ENCODE assay signal across 13 cellular contexts in the genomic region with DNA sequence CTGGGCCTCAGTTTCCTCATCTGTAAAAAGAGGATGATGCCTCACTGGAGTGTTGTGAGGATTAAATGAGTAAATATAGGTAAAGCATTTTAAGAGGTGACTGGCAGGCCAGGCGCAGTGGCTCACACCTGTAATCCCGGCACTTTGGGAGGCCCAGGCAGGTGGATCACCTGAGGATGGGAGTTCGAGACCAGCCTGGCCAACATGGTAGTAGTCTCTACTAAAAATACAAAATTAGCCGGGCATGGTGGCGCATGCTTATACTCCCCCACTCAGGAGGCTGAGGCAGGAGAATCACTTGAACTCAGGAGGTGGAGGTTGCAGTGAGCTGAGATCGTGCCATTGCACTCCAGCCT. TPM values are rescaled to one million over a fixed set of nuclear protein-coding genes. Genes with fewer than 3 reads are reported as not detected.
DNase-seq lines count a peak whose midpoint lies in the region; ATAC-seq and TF ChIP-seq lines count a peak whose summit lies in the region.
"Not testable (repeated sequence)": the region's sequence is repeated elsewhere in the genome, so short reads cannot be mapped to it uniquely, and the experiment has no call there.
"Had no signal": no experiment of that assay in that cellular context is flagged by ENCODE, and none has a peak within 500 bp of the region (broad histone marks: within the 10 kb centered on the region; RNA-seq: fewer than 3 reads in every experiment).

No MANE protein-coding gene starts in this region.

- not testable (repeated sequence) for H2AFZ ChIP-seq in Karpas-422 (ENCODE audit: low read length)

- H3K36me3 ChIP-seq in CD8-positive, alpha-beta T cell (ENCODE audit: insufficient read depth, low read length); Karpas-422 (ENCODE audit: insufficient read depth, low read length): not testable (repeated sequence)

- peak overlapping the region; percentile 80 for H3K4me2 ChIP-seq in Karpas-422 (ENCODE audit: low read depth, low read length, poor library complexity, severe bottlenecking)

- H3K79me2 ChIP-seq in Karpas-422 (ENCODE audit: low read length): not testable (repeated sequence)

- DNase-seq in CD8-positive, alpha-beta T cell; Karpas-422; RWPE1 (ENCODE audit: low spot score); activated CD4-positive, alpha-beta memory T cell treated with anti-CD3 and anti-CD28 coated beads, Interleukin-2, amount 10 ng/mL, durations not matched to agents 7 days and 5 days; dorsolateral prefrontal cortex; naive thymus-derived CD8-positive, alpha-beta T cell: not testable (repeated sequence)

- H4K20me1 ChIP-seq in Karpas-422 (ENCODE audit: insufficient read depth, low read depth, low read length): not testable (repeated sequence)

- H3K9me3 Mint-ChIP-seq in CD8-positive, alpha-beta T cell; activated CD4-positive, alpha-beta memory T cell treated with anti-CD3 and anti-CD28 coated beads, Interleukin-2, amount 10 ng/mL, durations not matched to agents 7 days and 5 days; activated naive CD8-positive, alpha-beta T cell (ENCODE audit: low read depth); naive thymus-derived CD8-positive, alpha-beta T cell; stimulated activated naive CD8-positive, alpha-beta T cell treated with anti-CD3 and anti-CD28 coated beads, Interleukin-15, Interleukin-2, amounts not matched to agents 100 ng/mL and 50 ng/mL, for 24 hours: not testable (repeated sequence)

- H3K27ac Mint-ChIP-seq in CD8-positive, alpha-beta T cell; activated CD4-positive, alpha-beta memory T cell treated with anti-CD3 and anti-CD28 coated beads, Interleukin-2, amount 10 ng/mL, durations not matched to agents 7 days and 5 days; activated naive CD8-positive, alpha-beta T cell; naive thymus-derived CD8-positive, alpha-beta T cell; stimulated activated naive CD8-positive, alpha-beta T cell treated with anti-CD3 and anti-CD28 coated beads, Interleukin-15, Interleukin-2, amounts not matched to agents 100 ng/mL and 50 ng/mL, for 24 hours: not testable (repeated sequence)

- peak overlapping the region; percentile 80 for H3K4me3 Mint-ChIP-seq in CD8-positive, alpha-beta T cell
- peak overlapping the region; percentile 64 for H3K4me3 Mint-ChIP-seq in activated CD4-positive, alpha-beta memory T cell treated with anti-CD3 and anti-CD28 coated beads, Interleukin-2, amount 10 ng/mL, durations not matched to agents 7 days and 5 days
- H3K4me3 Mint-ChIP-seq in activated naive CD8-positive, alpha-beta T cell: peak overlapping the region; percentile 81
- H3K4me3 Mint-ChIP-seq in naive thymus-derived CD8-positive, alpha-beta T cell: peak overlapping the region in 9 of 10 donors; percentile 75 to 90 (median 89)
- H3K4me3 Mint-ChIP-seq in stimulated activated naive CD8-positive, alpha-beta T cell treated with anti-CD3 and anti-CD28 coated beads, Interleukin-15, Interleukin-2, amounts not matched to agents 100 ng/mL and 50 ng/mL, for 24 hours: peak overlapping the region; percentile 84

- POLR2A ChIA-PET in CD8-positive, alpha-beta T cell (lab: Charles Lee); RWPE1 (lab: Yijun Ruan, JAX; ENCODE audit: low non-redundant PET); activated CD4-positive, alpha-beta memory T cell treated with anti-CD3 and anti-CD28 coated beads, Interleukin-2, amount 10 ng/mL, durations not matched to agents 7 days and 5 days (lab: Charles Lee); naive thymus-derived CD8-positive, alpha-beta T cell (lab: Charles Lee): not testable (repeated sequence)

- not testable (repeated sequence) for TF ChIP-seq CTCF in CD8-positive, alpha-beta T cell (IDR thresholded peaks at IDR 0.05); RWPE1 (conservative IDR thresholded peaks at IDR 0.05; ENCODE audit: low read depth); dorsolateral prefrontal cortex (IDR thresholded peaks at IDR 0.05 in 54 of 56, conservative IDR thresholded peaks at IDR 0.05 in 2 of 56; ENCODE audit: low read depth in 1 of 56, partially characterized antibody in 56 of 56)

- not testable (repeated sequence) for H3K9me2 ChIP-seq in Karpas-422 (replicated peaks; ENCODE audit: insufficient read depth, low read length)

- peaks cover 36% of the 10 kb centered on the region for H3K27me3 ChIP-seq in CD8-positive, alpha-beta T cell (ENCODE audit: insufficient read depth, low read length)
- H3K27me3 ChIP-seq in Karpas-422 (ENCODE audit: low read length); dorsolateral prefrontal cortex: not testable (repeated sequence)

- not testable (repeated sequence) for H3K27ac ChIP-seq in CD8-positive, alpha-beta T cell (ENCODE audit: low read depth, low read length); Karpas-422 (ENCODE audit: low read length)
- H3K27ac ChIP-seq in RWPE1 (peak overlapping the region; percentile 72), dorsolateral prefrontal cortex (peak overlapping the region in 14 of 59 donors; percentile 16 to 78 (median 48))

- intact Hi-C loops in CD8-positive, alpha-beta T cell (cut with DNase I, micrococcal nuclease): loop anchor here (1.0 to 10.0 kb wide), 3 partner anchors 180 to 323 kb away; no protein-coding TSS in a partner anchor
- intact Hi-C loops in dorsolateral prefrontal cortex (cut with DNase I): loop anchor here (2.0 to 5.0 kb wide), 4 partner anchors 14 to 318 kb away; partner anchors contain the start of genes SIPA1L3 (in 1 of the 2) and WDR87 (in 1 of the 2)

- H3K4me1 ChIP-seq in CD8-positive, alpha-beta T cell (ENCODE audit: insufficient read depth, low read length): peaks cover 20% of the 10 kb centered on the region
- peaks cover 24% of the 10 kb centered on the region for H3K4me1 ChIP-seq in Karpas-422 (ENCODE audit: low read length)

- H3K9me3 ChIP-seq in CD8-positive, alpha-beta T cell (ENCODE audit: low read length); Karpas-422 (ENCODE audit: low read length): not testable (repeated sequence)

- H3K36me3 Mint-ChIP-seq in CD8-positive, alpha-beta T cell; activated CD4-positive, alpha-beta memory T cell treated with anti-CD3 and anti-CD28 coated beads, Interleukin-2, amount 10 ng/mL, durations not matched to agents 7 days and 5 days (ENCODE audit: low read depth); activated naive CD8-positive, alpha-beta T cell; stimulated activated naive CD8-positive, alpha-beta T cell treated with anti-CD3 and anti-CD28 coated beads, Interleukin-15, Interleukin-2, amounts not matched to agents 100 ng/mL and 50 ng/mL, for 24 hours (ENCODE audit: low read depth): not testable (repeated sequence)
- peaks cover 0 to 12% (median 7%) of the 10 kb centered on the region in 3 donors for H3K36me3 Mint-ChIP-seq in naive thymus-derived CD8-positive, alpha-beta T cell

- H3K4me1 Mint-ChIP-seq in CD8-positive, alpha-beta T cell (ENCODE audit: low read depth): peaks cover 26% of the 10 kb centered on the region
- H3K4me1 Mint-ChIP-seq in activated CD4-positive, alpha-beta memory T cell treated with anti-CD3 and anti-CD28 coated beads, Interleukin-2, amount 10 ng/mL, durations not matched to agents 7 days and 5 days: peaks cover 19% of the 10 kb centered on the region
- peaks cover 22% of the 10 kb centered on the region for H3K4me1 Mint-ChIP-seq in activated naive CD8-positive, alpha-beta T cell (ENCODE audit: low read depth)
- peaks cover 21 to 33% (median 29%) of the 10 kb centered on the region in 4 donors for H3K4me1 Mint-ChIP-seq in naive thymus-derived CD8-positive, alpha-beta T cell
- peaks cover 30% of the 10 kb centered on the region for H3K4me1 Mint-ChIP-seq in stimulated activated naive CD8-positive, alpha-beta T cell treated with anti-CD3 and anti-CD28 coated beads, Interleukin-15, Interleukin-2, amounts not matched to agents 100 ng/mL and 50 ng/mL, for 24 hours (ENCODE audit: low read depth)

- not testable (repeated sequence) for H3K9ac ChIP-seq in Karpas-422 (ENCODE audit: low read length)

- ATAC-seq in CD8-positive, alpha-beta T cell; naive thymus-derived CD8-positive, alpha-beta T cell: not testable (repeated sequence)

- CTCF ChIA-PET in CD8-positive, alpha-beta T cell (lab: Charles Lee): interaction anchor here (1.2 to 1.3 kb wide), 3 partner anchors 10 to 317 kb away, joined by 3 to 4 read pairs (median 4); no protein-coding TSS in a partner anchor
- CTCF ChIA-PET in RWPE1 (lab: Yijun Ruan, JAX): interaction anchor here (0.6 to 1.3 kb wide), 4 partner anchors 25 to 323 kb away, joined by 3 to 8 read pairs (median 5); no protein-coding TSS in a partner anchor
- CTCF ChIA-PET in activated CD4-positive, alpha-beta memory T cell treated with anti-CD3 and anti-CD28 coated beads, Interleukin-2, amount 10 ng/mL, durations not matched to agents 7 days and 5 days (lab: Charles Lee): interaction anchor here (0.7 to 1.9 kb wide), 9 partner anchors 10 to 326 kb away, joined by 3 to 13 read pairs (median 4); partner anchors contain the start of genes FAM98C and SIPA1L3

- not testable (repeated sequence) for H3K4me3 ChIP-seq in CD8-positive, alpha-beta T cell (ENCODE audit: low read depth, low read length); Karpas-422 (ENCODE audit: low read length)
- H3K4me3 ChIP-seq in dorsolateral prefrontal cortex: peak overlapping the region in 38 of 59 donors; percentile 55 to 78 (median 68)

- H3K27me3 Mint-ChIP-seq in CD8-positive, alpha-beta T cell (ENCODE audit: low read depth): peaks cover 53% of the 10 kb centered on the region
- H3K27me3 Mint-ChIP-seq in activated CD4-positive, alpha-beta memory T cell treated with anti-CD3 and anti-CD28 coated beads, Interleukin-2, amount 10 ng/mL, durations not matched to agents 7 days and 5 days: peaks cover 61% of the 10 kb centered on the region
- H3K27me3 Mint-ChIP-seq in activated naive CD8-positive, alpha-beta T cell: peaks cover 30% of the 10 kb centered on the region
- peaks cover 38 to 79% (median 59%) of the 10 kb centered on the region in 5 donors for H3K27me3 Mint-ChIP-seq in naive thymus-derived CD8-positive, alpha-beta T cell
- peaks cover 57% of the 10 kb centered on the region for H3K27me3 Mint-ChIP-seq in stimulated activated naive CD8-positive, alpha-beta T cell treated with anti-CD3 and anti-CD28 coated beads, Interleukin-15, Interleukin-2, amounts not matched to agents 100 ng/mL and 50 ng/mL, for 24 hours

RNA-seq across cellular contexts. Expression of gene DPF1, which starts 0.8 kb away (rescaled TPM):
- total RNA-seq in CD8-positive, alpha-beta T cell: not detected
- total RNA-seq in Karpas-422 (2014; rRNA removed; shearing (Covaris generic); ENCODE audit: low replicate concordance): 2.5 and 3.2 TPM in 2 replicates
- under 1 TPM; 0.40 to 0.55 TPM for total RNA-seq in activated CD4-positive, alpha-beta memory T cell treated with anti-CD3 and anti-CD28 coated beads, Interleukin-2, amount 10 ng/mL, durations not matched to agents 7 days and 5 days
- total RNA-seq in dorsolateral prefrontal cortex: 10 to 100 TPM; 22.0 to 91.2 (median 57.5) TPM
- total RNA-seq in naive thymus-derived CD8-positive, alpha-beta T cell: not detected
- not detected for polyA plus RNA-seq in naive thymus-derived CD8-positive, alpha-beta T cell
- total RNA-seq: ascending aorta, left lobe of liver, psoas muscle, sciatic nerve had no signal

RNA-seq across cellular contexts. Expression of gene PPP1R14A, which starts 31.3 kb away (rescaled TPM):
- total RNA-seq in CD8-positive, alpha-beta T cell: not detected
- total RNA-seq in Karpas-422 (2014; rRNA removed; shearing (Covaris generic); ENCODE audit: low replicate concordance): not detected in 2 replicates
- not detected for total RNA-seq in activated CD4-positive, alpha-beta memory T cell treated with anti-CD3 and anti-CD28 coated beads, Interleukin-2, amount 10 ng/mL, durations not matched to agents 7 days and 5 days
- total RNA-seq in dorsolateral prefrontal cortex: 100 to 1,000 TPM in 57 of 120 experiments, 10 to 100 TPM in 63; 17.4 to 465 (median 98.7) TPM
- total RNA-seq in naive thymus-derived CD8-positive, alpha-beta T cell: 1 to 10 TPM in 1 of 2 experiments, under 1 TPM in 1; 0.94 to 1.2 TPM
- not detected for polyA plus RNA-seq in naive thymus-derived CD8-positive, alpha-beta T cell
- total RNA-seq: activated naive CD8-positive, alpha-beta T cell treated with anti-CD3 and anti-CD28 coated beads, Interleukin-2, amount 10 ng/mL, durations not matched to agents 7 days and 5 days had no signal

RNA-seq across cellular contexts. Expression of gene SPINT2, which starts 39.5 kb away (rescaled TPM):
- 10 to 100 TPM; 35.7 to 38.2 TPM for total RNA-seq in CD8-positive, alpha-beta T cell
- 0.22 and 1.7 TPM in 2 replicates for total RNA-seq in Karpas-422 (2014; rRNA removed; shearing (Covaris generic); ENCODE audit: low replicate concordance)
- total RNA-seq in activated CD4-positive, alpha-beta memory T cell treated with anti-CD3 and anti-CD28 coated beads, Interleukin-2, amount 10 ng/mL, durations not matched to agents 7 days and 5 days: 1 to 10 TPM; 7.3 to 8.0 TPM
- 100 to 1,000 TPM in 44 of 120 experiments, 10 to 100 TPM in 76; 41.9 to 135 (median 92.4) TPM for total RNA-seq in dorsolateral prefrontal cortex
- 10 to 100 TPM; 49.6 to 50.5 TPM for total RNA-seq in naive thymus-derived CD8-positive, alpha-beta T cell
- 100 to 1,000 TPM; 139 to 162 (median 158) TPM for polyA plus RNA-seq in naive thymus-derived CD8-positive, alpha-beta T cell

Comparison
In these comparisons a context has a peak if more than half of its experiments do, and no peak if none do; other contexts are left out.
1. RNA of gene PPP1R14A, which starts 31.3 kb away (total RNA-seq): 17.4 to 465 TPM in dorsolateral prefrontal cortex; 0.94 to 1.2 TPM in naive thymus-derived CD8-positive, alpha-beta T cell, not detected in CD8-positive, alpha-beta T cell, not detected in Karpas-422 and not detected in activated CD4-positive, alpha-beta memory T cell treated with anti-CD3 and anti-CD28 coated beads, Interleukin-2, amount 10 ng/mL, durations not matched to agents 7 days and 5 days; every median in the first group is over 4 times any median in the second.
2. RNA of gene SPINT2, which starts 39.5 kb away (total RNA-seq): 41.9 to 135 TPM in dorsolateral prefrontal cortex, 49.6 to 50.5 TPM in naive thymus-derived CD8-positive, alpha-beta T cell and 35.7 to 38.2 TPM in CD8-positive, alpha-beta T cell; 7.3 to 8.0 TPM in activated CD4-positive, alpha-beta memory T cell treated with anti-CD3 and anti-CD28 coated beads, Interleukin-2, amount 10 ng/mL, durations not matched to agents 7 days and 5 days and 0.22 to 1.7 TPM in Karpas-422; every median in the first group is over 4 times any median in the second.
3. Peak in every context shown above with its lines, with median percentiles within 50 percentile points of each other: H3K4me3 Mint-ChIP-seq.